In the genomic region with DNA sequence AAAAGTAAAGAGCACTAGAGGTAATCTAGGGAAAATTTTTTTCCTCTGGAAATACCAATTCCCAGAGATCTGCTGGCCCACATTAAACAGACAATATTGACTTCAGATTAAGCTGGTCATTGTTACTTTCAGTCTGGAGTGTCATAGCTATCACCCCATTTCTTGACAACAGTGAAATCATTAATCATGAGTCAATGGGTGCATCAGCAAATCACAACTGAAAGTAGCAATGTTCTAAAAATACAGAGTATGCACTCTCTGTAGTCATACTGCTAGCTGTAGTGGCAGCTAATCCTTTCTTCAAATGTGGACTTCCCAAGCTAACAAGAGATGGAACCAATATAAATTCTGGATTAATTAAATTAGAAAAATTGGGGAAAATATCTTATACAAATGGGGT, we compare ENCODE assay signal across 12 cellular contexts.
DNase-seq lines count a peak whose midpoint lies in the region; ATAC-seq and TF ChIP-seq lines count a peak whose summit lies in the region.
"Had no signal": no experiment of that assay in that cellular context is flagged by ENCODE, and none has a peak within 500 bp of the region (broad histone marks: within the 10 kb centered on the region; RNA-seq: fewer than 3 reads in every experiment).

No MANE protein-coding gene starts in this region.

- H3K36me3 Mint-ChIP-seq in osteocyte (ENCODE audit: unreplicated experiment): peaks cover 4% of the 10 kb centered on the region

- no peak overlapping the region for H3K4me3 Mint-ChIP-seq in osteocyte (ENCODE audit: unreplicated experiment)
- H3K4me3 Mint-ChIP-seq: activated naive CD8-positive, alpha-beta T cell treated with anti-CD3 and anti-CD28 coated beads, Interleukin-2, amount 50 U/mL, for 24 hours; endodermal cell; natural killer cell treated with Interleukin-12 subunit alpha and Interleukin-12 subunit beta and Interleukin-15 and Interleukin-18, amount 100 ng/mL, for 72 hours had no signal

- ATAC-seq in GM19023 (IDR thresholded peaks at IDR 0.05; ENCODE audit: unreplicated experiment) (peak; percentile 96), HG02571 (IDR thresholded peaks at IDR 0.05; ENCODE audit: unreplicated experiment) (peak; percentile 97), HG03354 (IDR thresholded peaks at IDR 0.05; ENCODE audit: poor library complexity, severe bottlenecking, unreplicated experiment) (peak; percentile 97)
- ATAC-seq: activated naive CD8-positive, alpha-beta T cell treated with anti-CD3 and anti-CD28 coated beads, Interleukin-2, amount 50 U/mL, for 24 hours had no signal

- POLR2A ChIA-PET in GM10248 (lab: Yijun Ruan, JAX): interaction anchor here (1.0 kb wide), 1 partner anchor 126 kb away, joined by 3 read pairs; no protein-coding TSS in a partner anchor

- no peak overlapping the region for H3K27ac Mint-ChIP-seq in osteocyte (ENCODE audit: unreplicated experiment)
- H3K27ac Mint-ChIP-seq: activated naive CD8-positive, alpha-beta T cell treated with anti-CD3 and anti-CD28 coated beads, Interleukin-2, amount 50 U/mL, for 24 hours; endodermal cell; natural killer cell treated with Interleukin-12 subunit alpha and Interleukin-12 subunit beta and Interleukin-15 and Interleukin-18, amount 100 ng/mL, for 72 hours had no signal

- peaks cover 4% of the 10 kb centered on the region for H3K4me1 Mint-ChIP-seq in osteocyte (ENCODE audit: unreplicated experiment)
- H3K4me1 Mint-ChIP-seq: endodermal cell had no signal

- TF ChIP-seq CTCF in GM10248 (IDR thresholded peaks at IDR 0.05; ENCODE audit: control extremely low read depth, extremely low read depth, low read depth, missing control alignments) (no peak), osteocyte (IDR thresholded peaks at IDR 0.05) (no peak)

- H3K9me3 Mint-ChIP-seq in osteocyte (ENCODE audit: unreplicated experiment): peaks cover 14% of the 10 kb centered on the region

- DNase-seq in GM10248 (ENCODE audit: extremely low spot score) (peak; percentile 47), posterior cingulate gyrus (no peak), NCI-H446 (lab: John Stamatoyannopoulos, UW) (no peak), AML-193 (lab: John Stamatoyannopoulos, UW) (no peak), osteocyte (ENCODE audit: extremely low spot score, unreplicated experiment) (no peak)
- DNase-seq: activated naive CD8-positive, alpha-beta T cell treated with anti-CD3 and anti-CD28 coated beads, Interleukin-2, amount 50 U/mL, for 24 hours; endodermal cell; NCI-H146 had no signal

- no peaks in the 10 kb centered on the region for H3K27me3 Mint-ChIP-seq in osteocyte (ENCODE audit: unreplicated experiment)
- H3K27me3 Mint-ChIP-seq: activated naive CD8-positive, alpha-beta T cell treated with anti-CD3 and anti-CD28 coated beads, Interleukin-2, amount 50 U/mL, for 24 hours; natural killer cell treated with Interleukin-12 subunit alpha and Interleukin-12 subunit beta and Interleukin-15 and Interleukin-18, amount 100 ng/mL, for 72 hours had no signal

- CTCF ChIA-PET in GM10248 (lab: Yijun Ruan, JAX): interaction anchor here (0.6 to 1.4 kb wide), 5 partner anchors 23 to 131 kb away, joined by 3 to 4 read pairs (median 4); a partner anchor contains a TSS

- intact Hi-C loops in posterior cingulate gyrus (cut with DNase I): no loop called here
